ENCODE assay signal across 19 cellular contexts in genomic region chr1:160419838-160420169, GRCh38. TPM values are rescaled to one million over a fixed set of nuclear protein-coding genes. Genes with fewer than 3 reads are reported as not detected.
DNase-seq lines count a peak whose midpoint lies in the region; ATAC-seq, FAIRE-seq and TF ChIP-seq lines count a peak whose summit lies in the region.
"Had no signal": no experiment of that assay in that cellular context is flagged by ENCODE, and none has a peak within 500 bp of the region (broad histone marks: within the 10 kb centered on the region; RNA-seq: fewer than 3 reads in every experiment).

No MANE protein-coding gene starts in this region.

- intact Hi-C loops in K562 (cut with micrococcal nuclease) (no loop called here), body of pancreas (cut with DNase I) (no loop called here)

- POLR2A ChIA-PET in K562 (lab: Yijun Ruan, JAX), result no interaction called here

- H3K27me3 ChIP-seq in K562 (ENCODE audit: control insufficient read depth in 2 of 2, insufficient read depth in 2 of 2, low read length in 2 of 2), result no peaks in the 10 kb centered on the region
- H3K27me3 ChIP-seq in body of pancreas, result no peaks in the 10 kb centered on the region
- H3K27me3 ChIP-seq in osteoblast (ENCODE audit: insufficient read depth, low read length), result peaks cover 4% of the 10 kb centered on the region
- H3K27me3 ChIP-seq: BE2C had no signal

- H3K4me3 Mint-ChIP-seq in osteocyte (ENCODE audit: unreplicated experiment), result no peak overlapping the region
- H3K4me3 Mint-ChIP-seq: CD4-positive, CD25-positive, alpha-beta regulatory T cell had no signal

- WGBS in K562 (ENCODE audit: insufficient coverage, low coverage, missing lambda C conversion rate), result 8% methylated on average over 4 of the region's 4 CpGs
- 80 to 87% methylated on average over 2 to 4 of the region's 4 CpGs for WGBS in body of pancreas, 2 donors

- no peak for TF ChIP-seq POLR2A in K562 (conservative IDR thresholded peaks at IDR 0.05)
- no peak for TF ChIP-seq POLR2A in body of pancreas (IDR thresholded peaks at IDR 0.05)

- in situ Hi-C loops in K562 (cut with MboI), result no loop called here

- no peaks in the 10 kb centered on the region for H3K27me3 Mint-ChIP-seq in osteocyte (ENCODE audit: unreplicated experiment)

- peak; percentile 39 for ATAC-seq in K562
- ATAC-seq in body of pancreas, result no peak
- no peak for ATAC-seq in HG03460 (IDR thresholded peaks at IDR 0.05; ENCODE audit: unreplicated experiment)
- ATAC-seq: HCT116 had no signal

- peaks cover 29 to 32% of the 10 kb centered on the region in 2 experiments for H3K4me1 ChIP-seq in K562 (replicated peaks in 1 of 2; ENCODE audit: control insufficient read depth in 2 of 2, insufficient read depth in 2 of 2, low read length in 2 of 2)
- no peaks in the 10 kb centered on the region for H3K4me1 ChIP-seq in body of pancreas
- H3K4me1 ChIP-seq in osteoblast (ENCODE audit: insufficient read depth, low read length), result no peaks in the 10 kb centered on the region
- H3K4me1 ChIP-seq: Caco-2 had no signal

- no peaks in the 10 kb centered on the region for H3K36me3 ChIP-seq in K562 (ENCODE audit: control insufficient read depth, insufficient read depth, low read length)
- no peaks in the 10 kb centered on the region for H3K36me3 ChIP-seq in body of pancreas (replicated peaks in 1 of 2; ENCODE audit: insufficient read depth in 1 of 2, low read depth in 2 of 2)
- H3K36me3 ChIP-seq in osteoblast (ENCODE audit: insufficient read depth, low read length), result no peaks in the 10 kb centered on the region
- H3K36me3 ChIP-seq: BE2C had no signal

- H3K4me2 ChIP-seq in K562 (ENCODE audit: insufficient read depth, low read length), result no peak overlapping the region
- H3K4me2 ChIP-seq in osteoblast (ENCODE audit: insufficient read depth, low read length), result no peak overlapping the region

- no peak for TF ChIP-seq EP300 in K562 (IDR thresholded peaks at IDR 0.05; ENCODE audit: low read length)

- H3K9me3 ChIP-seq in K562 (replicated peaks; ENCODE audit: control insufficient read depth, insufficient read depth, low read depth, low read length), result no peaks in the 10 kb centered on the region
- no peaks in the 10 kb centered on the region for H3K9me3 ChIP-seq in body of pancreas
- H3K9me3 ChIP-seq in osteoblast (ENCODE audit: low read depth, low read length), result no peaks in the 10 kb centered on the region
- H3K9me3 ChIP-seq: BE2C, Caco-2 had no signal

- DNase-seq in GM20000 (ENCODE audit: low spot score), result peak; percentile 1
- DNase-seq in K562 (ENCODE audit: extremely low read depth in 1 of 4, low spot score in 3 of 4), result no peak
- DNase-seq in osteocyte (ENCODE audit: extremely low spot score, unreplicated experiment), result peak; percentile 13
- no peak for DNase-seq in body of pancreas
- no peak for DNase-seq in osteoblast (ENCODE audit: insufficient read length, low spot score, missing footprints)
- DNase-seq: ACHN; BE2C; C1 segment of cervical spinal cord; Caco-2; CD4-positive, CD25-positive, alpha-beta regulatory T cell; GOT3; H7 had no signal

- peaks cover 26% of the 10 kb centered on the region for H3K36me3 Mint-ChIP-seq in osteocyte (ENCODE audit: unreplicated experiment)
- H3K36me3 Mint-ChIP-seq: CD4-positive, CD25-positive, alpha-beta regulatory T cell had no signal

- no peak overlapping the region; the same call in 2 of the 3 replicates for H3K27ac ChIP-seq in K562 (ENCODE audit: extremely low read depth, low read depth, low read length)
- H3K27ac ChIP-seq in body of pancreas, result no peak overlapping the region
- no peak overlapping the region for H3K27ac ChIP-seq in osteoblast (ENCODE audit: low read depth, low read length)
- H3K27ac ChIP-seq: HL-60 had no signal

- H4K20me1 ChIP-seq in K562 (replicated peaks; ENCODE audit: control insufficient read depth, insufficient read depth, low read length), result 0 out of 2 replicates have a peak, but pooled peaks cover 4% of the 10 kb centered on the region
- no peaks in the 10 kb centered on the region for H4K20me1 ChIP-seq in osteoblast (ENCODE audit: insufficient read depth, low read length)

- no peaks in the 10 kb centered on the region for H3K4me1 Mint-ChIP-seq in osteocyte (ENCODE audit: unreplicated experiment)

- CTCF ChIA-PET in K562 (lab: Yijun Ruan, JAX; ENCODE audit: low intra/inter-chr PET ratio), result interaction anchor here (0.7 kb wide), 1 partner anchor 203 kb away, joined by 3 read pairs; no protein-coding TSS in a partner anchor

- no peaks in the 10 kb centered on the region for H3K9me3 Mint-ChIP-seq in osteocyte (ENCODE audit: unreplicated experiment)

- peak overlapping the region in 1 of 2 experiments; percentile 54; a peak in 3 of 4 replicates for H3K9ac ChIP-seq in K562 (ENCODE audit: insufficient read depth in 1 of 2, low read depth in 2 of 2, low read length in 2 of 2)

- no peak overlapping the region for H3K27ac Mint-ChIP-seq in osteocyte (ENCODE audit: unreplicated experiment)

- peak overlapping the region; percentile 48; the same call in 1 of the 2 replicates for H2AFZ ChIP-seq in K562 (ENCODE audit: low read depth, low read length)
- no peak overlapping the region for H2AFZ ChIP-seq in osteoblast (ENCODE audit: low read length)

- H3K4me3 ChIP-seq in K562 (no peak overlapping the region), body of pancreas (no peak overlapping the region), osteoblast (ENCODE audit: insufficient read depth, low read length) (no peak overlapping the region)

- no TSS peak for BruUV-seq in K562 (replicated peaks; lab: Mats Ljungman, UMichigan)

- no peak for TF ChIP-seq RAD21 in K562 (CRISPR knock-in tag; conservative IDR thresholded peaks at IDR 0.05 in 1 of 2, IDR thresholded peaks at IDR 0.05 in 1 of 2)

- no peaks in the 10 kb centered on the region for H3K9me1 ChIP-seq in K562 (ENCODE audit: control insufficient read depth, insufficient read depth, low read length)

- TF ChIP-seq CTCF in GM20000 (IDR thresholded peaks at IDR 0.05; ENCODE audit: extremely low read depth, missing control alignments) (no peak), K562 (IDR thresholded peaks at IDR 0.05 in 2 of 3, conservative IDR thresholded peaks at IDR 0.05 in 1 of 3; ENCODE audit: insufficient read depth in 2 of 3, low read depth in 1 of 3, low read length in 3 of 3) (no peak), osteocyte (IDR thresholded peaks at IDR 0.05) (no peak), body of pancreas (IDR thresholded peaks at IDR 0.05) (no peak), osteoblast (IDR thresholded peaks at IDR 0.05; ENCODE audit: extremely low read depth, low read depth, low read length) (no peak)

- no peak for FAIRE-seq in K562 (lab: Jason Lieb, UNC)
- FAIRE-seq: A204.1, D721Med, G401.6, GM12892 had no signal

- no peaks in the 10 kb centered on the region for H3K79me2 ChIP-seq in K562 (ENCODE audit: control insufficient read depth, insufficient read depth, low read length)
- H3K79me2 ChIP-seq in osteoblast (ENCODE audit: insufficient read depth, low read length), result no peaks in the 10 kb centered on the region

RNA-seq across cellular contexts. Expression of gene VANGL2, which starts 19.4 kb away (rescaled TPM):
- total RNA-seq in K562 (2011; cell fraction: chromatin; rRNA removed; ENCODE audit: low replicate concordance), result 3.7 and 6.1 TPM in 2 replicates
- 3.4 and 4.8 TPM in 2 replicates for total RNA-seq in K562 (2011; cell fraction: nucleolus; rRNA removed)
- 6.5 and 8.4 TPM in 2 replicates for total RNA-seq in K562 (2011; cell fraction: nucleoplasm; rRNA removed)
- total RNA-seq in K562 (2014; rRNA removed), result 0.82 and 1.1 TPM in 2 replicates
- 0.95 and 1.1 TPM in 2 replicates for total RNA-seq in K562 (2014; rRNA removed; fragmentation: Illumina TruSeq; extraction: Trizol)
- total RNA-seq in K562 (2015; rRNA removed; fragmentation: Illumina TruSeq; extraction: Trizol), result 0.98 and 1.1 TPM in 2 replicates
- 3.4 and 3.8 TPM in 2 replicates for total RNA-seq in K562 (2021)
- polyA plus RNA-seq in K562 (2011; rRNA removed), result 4.0 and 4.4 TPM in 2 replicates
- polyA plus RNA-seq in K562 (2011; cell fraction: cytosol; rRNA removed), result 6.2 and 6.4 TPM in 2 replicates
- polyA plus RNA-seq in K562 (2011; cell fraction: nucleus; rRNA removed), result 7.2 and 10.3 TPM in 2 replicates
- 2.0 and 3.4 TPM in 2 replicates for polyA plus RNA-seq in K562 (2012)
- 3.5 TPM in 2 replicates for polyA plus RNA-seq in K562 (2014; fragmentation: Illumina TruSeq; extraction: Trizol)
- polyA plus RNA-seq in K562 (2014; fragmentation: Nextera tagmentation; extraction: Ambion mirVana), result under 1 TPM; 0.28 to 0.42 TPM
- polyA plus RNA-seq in K562 (2014; rRNA removed), result 3.7 and 3.9 TPM in 2 replicates
- 2.5 and 3.3 TPM in 2 replicates for polyA minus RNA-seq in K562 (2011; rRNA and poly(A)+ RNA removed)
- 1.5 and 2.5 TPM in 2 replicates for polyA minus RNA-seq in K562 (2011; cell fraction: cytosol; rRNA and poly(A)+ RNA removed)
- 1.1 and 1.3 TPM in 2 replicates for polyA minus RNA-seq in K562 (2011; cell fraction: nucleus; rRNA and poly(A)+ RNA removed)
- total RNA-seq in osteocyte, result 16.4 and 17.7 TPM in 2 replicates
- 1 to 10 TPM; 3.6 to 7.8 TPM for total RNA-seq in body of pancreas
- under 0.01 TPM in 1 of 2 replicates, not detected in the other for total RNA-seq in osteoblast
- polyA plus RNA-seq: CD4-positive, CD25-positive, alpha-beta regulatory T cell had no signal

RNA-seq across cellular contexts. Expression of gene NHLH1, which starts 52.9 kb away (rescaled TPM):
- 1.5 and 2.6 TPM in 2 replicates for total RNA-seq in K562 (2011; cell fraction: chromatin; rRNA removed; ENCODE audit: low replicate concordance)
- total RNA-seq in K562 (2011; cell fraction: nucleolus; rRNA removed), result 1.3 and 2.0 TPM in 2 replicates
- total RNA-seq in K562 (2011; cell fraction: nucleoplasm; rRNA removed), result 2.5 and 2.9 TPM in 2 replicates
- total RNA-seq in K562 (2014; rRNA removed) (0.09 and 0.16 TPM in 2 replicates), K562 (2014; rRNA removed; fragmentation: Illumina TruSeq; extraction: Trizol) (0.33 and 0.35 TPM in 2 replicates), K562 (2015; rRNA removed; fragmentation: Illumina TruSeq; extraction: Trizol) (not detected in 2 replicates), K562 (2021) (0.78 and 0.84 TPM in 2 replicates), osteocyte (0.16 and 0.31 TPM in 2 replicates), body of pancreas (not detected), osteoblast (under 0.01 TPM in 1 of 2 replicates, not detected in the other)
- polyA plus RNA-seq in K562 (2011; rRNA removed) (0.29 and 0.57 TPM in 2 replicates), K562 (2014; fragmentation: Illumina TruSeq; extraction: Trizol) (0.88 and 1.0 TPM in 2 replicates), K562 (2014; fragmentation: Nextera tagmentation; extraction: Ambion mirVana) (under 1 TPM; 0.20 to 0.37 TPM), K562 (2014; rRNA removed) (1.3 and 1.4 TPM in 2 replicates)
- 0.40 and 0.71 TPM in 2 replicates for polyA plus RNA-seq in K562 (2011; cell fraction: cytosol; rRNA removed)
- 1.2 and 1.4 TPM in 2 replicates for polyA plus RNA-seq in K562 (2011; cell fraction: nucleus; rRNA removed)
- 0.31 and 1.6 TPM in 2 replicates for polyA plus RNA-seq in K562 (2012)
- polyA minus RNA-seq in K562 (2011; rRNA and poly(A)+ RNA removed), result 0.21 and 0.25 TPM in 2 replicates
- 0.46 TPM in 1 of 2 replicates, not detected in the other for polyA minus RNA-seq in K562 (2011; cell fraction: cytosol; rRNA and poly(A)+ RNA removed)
- polyA minus RNA-seq in K562 (2011; cell fraction: nucleus; rRNA and poly(A)+ RNA removed), result 0.40 and 0.78 TPM in 2 replicates
- total RNA-seq: CD4-positive, CD25-positive, alpha-beta regulatory T cell had no signal

Comparison
In these comparisons a context has a peak if more than half of its experiments do, and no peak if none do; other contexts are left out.
1. DNase-seq: peak in GM20000 (single experiment) and osteocyte (single experiment); none in K562 (0 of 4), body of pancreas (0 of 4) and osteoblast (single experiment).